10 cellular contexts compared by ENCODE assay signal in the genomic region with DNA sequence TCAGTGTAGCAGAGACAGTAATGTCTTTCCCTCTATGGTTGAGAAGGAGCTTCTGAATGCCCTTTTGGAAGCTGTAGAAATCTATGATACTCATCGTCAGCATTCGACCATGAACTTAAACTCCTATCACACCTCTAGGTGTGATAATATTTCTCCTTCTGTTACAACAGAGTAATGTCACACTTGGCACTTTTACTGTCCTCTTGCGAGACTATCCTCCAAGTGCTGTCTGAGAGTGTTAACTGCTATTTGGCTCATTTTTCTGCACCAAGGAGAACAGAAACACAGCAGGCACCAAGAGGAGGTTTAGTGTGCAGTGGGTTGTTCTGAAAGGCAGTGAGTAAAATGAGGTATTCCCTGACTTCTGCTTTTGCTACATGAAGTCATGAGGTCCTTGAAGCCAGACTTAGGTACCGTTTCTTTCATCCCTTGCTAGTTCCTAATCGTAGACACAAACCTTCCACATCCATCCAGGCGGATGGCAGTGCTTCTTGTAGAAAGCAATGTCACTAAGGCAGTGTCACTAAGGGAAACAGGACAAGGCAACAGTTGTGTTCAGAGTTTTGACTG.
DNase-seq lines count a peak whose midpoint lies in the region; ATAC-seq, FAIRE-seq and TF ChIP-seq lines count a peak whose summit lies in the region.
"Had no signal": no experiment of that assay in that cellular context is flagged by ENCODE, and none has a peak within 500 bp of the region (broad histone marks: within the 10 kb centered on the region; RNA-seq: fewer than 3 reads in every experiment).

No MANE protein-coding gene starts in this region.

- H3K4me1 Mint-ChIP-seq in CD4-positive, alpha-beta T cell (ENCODE audit: low read depth) = peaks cover 96% of the 10 kb centered on the region
- H3K4me1 Mint-ChIP-seq in brain (peaks cover 86% of the 10 kb centered on the region), chondrocyte (ENCODE audit: low read depth) (peaks cover 5% of the 10 kb centered on the region)

- peaks cover 99% of the 10 kb centered on the region for H3K36me3 Mint-ChIP-seq in CD4-positive, alpha-beta T cell (ENCODE audit: low read depth)
- peaks cover 94% of the 10 kb centered on the region for H3K36me3 Mint-ChIP-seq in brain
- peaks cover 4% of the 10 kb centered on the region for H3K36me3 Mint-ChIP-seq in chondrocyte (ENCODE audit: low read depth)

- H3K27ac ChIP-seq in CD4-positive, alpha-beta T cell (ENCODE audit: low read depth, low read length) = peak overlapping the region; percentile 13
- H3K27ac ChIP-seq in kidney (ENCODE audit: low read depth in 2 of 2, low read length in 2 of 2) = no peak overlapping the region

- no peaks in the 10 kb centered on the region for H3K27me3 ChIP-seq in CD4-positive, alpha-beta T cell (ENCODE audit: control insufficient read depth, insufficient read depth, low read length)

- intact Hi-C loops in CD4-positive, alpha-beta T cell (cut with DNase I, micrococcal nuclease) = no loop called here
- intact Hi-C loops in kidney (cut with DNase I) = no loop called here

- H3K27me3 Mint-ChIP-seq in CD4-positive, alpha-beta T cell = no peaks in the 10 kb centered on the region
- H3K27me3 Mint-ChIP-seq in brain = no peaks in the 10 kb centered on the region
- H3K27me3 Mint-ChIP-seq in chondrocyte (ENCODE audit: low read depth) = no peaks in the 10 kb centered on the region

- no peak for TF ChIP-seq CTCF in CD4-positive, alpha-beta T cell (IDR thresholded peaks at IDR 0.05)
- TF ChIP-seq CTCF in brain (conservative IDR thresholded peaks at IDR 0.05) = no peak
- TF ChIP-seq CTCF in kidney (IDR thresholded peaks at IDR 0.05; ENCODE audit: borderline replicate concordance, extremely low read depth, insufficient read depth) = no peak
- no peak for TF ChIP-seq CTCF in chondrocyte (IDR thresholded peaks at IDR 0.05)

- peak overlapping the region; percentile 81 for H3K27ac Mint-ChIP-seq in CD4-positive, alpha-beta T cell
- peak overlapping the region in 4 of 5 experiments; percentile 23 to 89 (median 84) for H3K27ac Mint-ChIP-seq in brain
- H3K27ac Mint-ChIP-seq in chondrocyte (ENCODE audit: unreplicated experiment) = no peak overlapping the region

- H3K4me1 ChIP-seq in kidney (ENCODE audit: control insufficient read depth in 1 of 2, insufficient read depth in 1 of 2, low read depth in 1 of 2, low read length in 2 of 2) = peaks cover 0 to 5% of the 10 kb centered on the region in 2 donors

- no peaks in the 10 kb centered on the region for H3K9me3 Mint-ChIP-seq in CD4-positive, alpha-beta T cell
- peaks cover 1 to 21% (median 12%) of the 10 kb centered on the region in 5 experiments for H3K9me3 Mint-ChIP-seq in brain
- no peaks in the 10 kb centered on the region for H3K9me3 Mint-ChIP-seq in chondrocyte (ENCODE audit: low read depth)

- no peak for FAIRE-seq in urothelium cell line (lab: Jason Lieb, UNC)
- no peak for FAIRE-seq in kidney (lab: Jason Lieb, UNC)

- ATAC-seq in CD4-positive, alpha-beta T cell (ENCODE audit: poor library complexity) = no peak
- peak; percentile 38 for ATAC-seq in GM18519 (IDR thresholded peaks at IDR 0.05; ENCODE audit: low FRiP score, unreplicated experiment)
- peak; percentile 24 for ATAC-seq in HG03565 (IDR thresholded peaks at IDR 0.05; ENCODE audit: unreplicated experiment)
- ATAC-seq: activated CD4-positive, CD25-positive, alpha-beta regulatory T cell treated with anti-CD3 and anti-CD28 coated beads, Interleukin-2, amount 50 U/mL, for 24 hours had no signal

- no peaks in the 10 kb centered on the region for H3K9me3 ChIP-seq in CD4-positive, alpha-beta T cell (ENCODE audit: control insufficient read depth, low read length)
- H3K9me3 ChIP-seq in kidney (ENCODE audit: control insufficient read depth in 1 of 2, low read length in 2 of 2) = no peaks in the 10 kb centered on the region

- no peak overlapping the region for H3K4me3 ChIP-seq in kidney (ENCODE audit: low read length in 2 of 2)

- H3K4me3 Mint-ChIP-seq in CD4-positive, alpha-beta T cell = peak overlapping the region; percentile 39
- peak overlapping the region in 1 of 5 experiments; percentile 1 for H3K4me3 Mint-ChIP-seq in brain
- H3K4me3 Mint-ChIP-seq in chondrocyte (ENCODE audit: unreplicated experiment) = no peak overlapping the region

- no peak overlapping the region for H3K9ac ChIP-seq in kidney (ENCODE audit: low read length in 2 of 2)

- DNase-seq in CD4-positive, alpha-beta T cell = no peak
- DNase-seq in cerebellar cortex (ENCODE audit: low spot score) (no peak), urothelium cell line (ENCODE audit: low spot score) (no peak), kidney (no peak), chondrocyte (ENCODE audit: low spot score) (no peak)
- DNase-seq: amniotic stem cell had no signal

- no peaks in the 10 kb centered on the region for H3K36me3 ChIP-seq in kidney (ENCODE audit: control insufficient read depth in 1 of 2, insufficient read depth in 2 of 2, low read length in 2 of 2)

- CTCF ChIA-PET in CD4-positive, alpha-beta T cell (lab: Charles Lee) = interaction anchor here (1.4 to 1.6 kb wide), 2 partner anchors 12 to 13 kb away, joined by 3 to 4 read pairs; no protein-coding TSS in a partner anchor

- POLR2A ChIA-PET in CD4-positive, alpha-beta T cell (lab: Charles Lee) = interaction anchor here (0.5 kb wide), 1 partner anchor 308 kb away, joined by 3 read pairs; no protein-coding TSS in a partner anchor
